Comparison of ENCODE assay signal across 21 cellular contexts in genomic region chr1:244088161-244088560, GRCh38. TPM values are rescaled to one million over a fixed set of nuclear protein-coding genes. Genes with fewer than 3 reads are reported as not detected.
DNase-seq lines count a peak whose midpoint lies in the region; ATAC-seq, FAIRE-seq and TF ChIP-seq lines count a peak whose summit lies in the region.
"Had no signal": no experiment of that assay in that cellular context is flagged by ENCODE, and none has a peak within 500 bp of the region (broad histone marks: within the 10 kb centered on the region; RNA-seq: fewer than 3 reads in every experiment).

No MANE protein-coding gene starts in this region.

- H3K27me3 Mint-ChIP-seq in nephron (ENCODE audit: low read depth) = peaks cover 7% of the 10 kb centered on the region

- WGBS in K562 (ENCODE audit: insufficient coverage, low coverage, missing lambda C conversion rate) = under 1% methylated on average over 6 of the region's 6 CpGs

- no peak for TF ChIP-seq CTCF in K562 (IDR thresholded peaks at IDR 0.05 in 2 of 3, conservative IDR thresholded peaks at IDR 0.05 in 1 of 3; ENCODE audit: insufficient read depth in 2 of 3, low read depth in 1 of 3, low read length in 3 of 3)
- no peak for TF ChIP-seq CTCF in dorsolateral prefrontal cortex (IDR thresholded peaks at IDR 0.05 in 54 of 56, conservative IDR thresholded peaks at IDR 0.05 in 2 of 56; ENCODE audit: low read depth in 1 of 56, partially characterized antibody in 56 of 56)
- TF ChIP-seq CTCF in nephron (IDR thresholded peaks at IDR 0.05; ENCODE audit: unreplicated experiment in 3 of 3) = no peak

- in situ Hi-C loops in K562 (cut with MboI) = no loop called here

- H3K4me1 ChIP-seq in K562 (replicated peaks in 1 of 2; ENCODE audit: control insufficient read depth in 2 of 2, insufficient read depth in 2 of 2, low read length in 2 of 2) = peaks cover 0 to 2% of the 10 kb centered on the region in 2 experiments; a peak in 2 of 5 replicates
- H3K4me1 ChIP-seq: HAP-1 had no signal

- FAIRE-seq in K562 (lab: Jason Lieb, UNC) = no peak
- FAIRE-seq: A204.1, GM12878 had no signal

- H3K36me3 Mint-ChIP-seq in nephron (ENCODE audit: low read depth) = no peaks in the 10 kb centered on the region
- H3K36me3 Mint-ChIP-seq: CD4-positive, CD25-positive, alpha-beta regulatory T cell had no signal

- no peak overlapping the region for H3K27ac ChIP-seq in K562 (ENCODE audit: extremely low read depth, low read depth, low read length)
- peak overlapping the region in 40 of 59 donors; percentile 10 to 82 (median 58) for H3K27ac ChIP-seq in dorsolateral prefrontal cortex
- peak overlapping the region; percentile 54 for H3K27ac ChIP-seq in temporal lobe (ENCODE audit: low read depth, low read length)

- no peaks in the 10 kb centered on the region for H4K20me1 ChIP-seq in K562 (replicated peaks; ENCODE audit: control insufficient read depth, insufficient read depth, low read length)

- TF ChIP-seq EP300 in K562 (IDR thresholded peaks at IDR 0.05; ENCODE audit: low read length) = no peak

- H3K79me2 ChIP-seq in K562 (ENCODE audit: control insufficient read depth, insufficient read depth, low read length) = no peaks in the 10 kb centered on the region

- POLR2A ChIA-PET in K562 (lab: Yijun Ruan, JAX) = interaction anchor here (1.4 kb wide), 1 partner anchor 11 kb away, joined by 3 read pairs; no protein-coding TSS in a partner anchor

- ATAC-seq in K562 (no peak), GM19351 (IDR thresholded peaks at IDR 0.05; ENCODE audit: unreplicated experiment) (no peak)
- ATAC-seq: GM12878 had no signal

- H3K4me3 ChIP-seq in K562 (no peak overlapping the region), dorsolateral prefrontal cortex (no peak overlapping the region)
- H3K4me3 ChIP-seq: GM12878, HAP-1 had no signal

- DNase-seq in K562 (ENCODE audit: extremely low read depth in 1 of 4, low spot score in 3 of 4) (no peak), dorsolateral prefrontal cortex (no peak), hippocampal formation (lab: John Stamatoyannopoulos, UW) (no peak), pons (ENCODE audit: low spot score) (no peak), NCI-H2081 treated with DMSO at 0.1 percent for 48 hours (lab: John Stamatoyannopoulos, UW) (no peak)
- DNase-seq: ACHN; BE2C; CD4-positive, CD25-positive, alpha-beta regulatory T cell; CD8-positive, alpha-beta memory T cell; COR-L47; DMS 273 treated with DMSO at 0.1 percent for 48 hours; DMS53; DND-41; EL; IMR-90 had no signal

- no peaks in the 10 kb centered on the region for H3K36me3 ChIP-seq in K562 (ENCODE audit: control insufficient read depth, insufficient read depth, low read length)
- H3K36me3 ChIP-seq: BE2C, HAP-1 had no signal

- intact Hi-C loops in K562 (cut with micrococcal nuclease) = no loop called here
- intact Hi-C loops in dorsolateral prefrontal cortex (cut with DNase I) = no loop called here

- H3K27me3 ChIP-seq in K562 (ENCODE audit: control insufficient read depth in 2 of 2, insufficient read depth in 2 of 2, low read length in 2 of 2) = peaks cover 17 to 54% of the 10 kb centered on the region in 2 experiments
- H3K27me3 ChIP-seq in dorsolateral prefrontal cortex = peaks cover 0 to 3% (median 0%) of the 10 kb centered on the region in 45 donors
- H3K27me3 ChIP-seq: BE2C had no signal

- no TSS peak for BruUV-seq in K562 (replicated peaks; lab: Mats Ljungman, UMichigan)

- peak overlapping the region in 2 of 3 experiments; percentile 9 to 17 for H3K27ac Mint-ChIP-seq in nephron
- H3K27ac Mint-ChIP-seq: CD4-positive, CD25-positive, alpha-beta regulatory T cell; CD8-positive, alpha-beta memory T cell had no signal

- CTCF ChIA-PET in K562 (lab: Yijun Ruan, JAX; ENCODE audit: low intra/inter-chr PET ratio) = no interaction called here

- H3K9me1 ChIP-seq in K562 (ENCODE audit: control insufficient read depth, insufficient read depth, low read length) = no peaks in the 10 kb centered on the region

- no peak overlapping the region for H3K9ac ChIP-seq in K562 (ENCODE audit: insufficient read depth in 1 of 2, low read depth in 2 of 2, low read length in 2 of 2)

- no peak overlapping the region for H3K4me2 ChIP-seq in K562 (ENCODE audit: insufficient read depth, low read length)

- peaks cover 3% of the 10 kb centered on the region for H3K9me3 Mint-ChIP-seq in nephron

- H3K4me3 Mint-ChIP-seq in nephron = no peak overlapping the region
- H3K4me3 Mint-ChIP-seq: CD4-positive, CD25-positive, alpha-beta regulatory T cell; CD8-positive, alpha-beta memory T cell had no signal

- H2AFZ ChIP-seq in K562 (ENCODE audit: low read depth, low read length) = no peak overlapping the region

- TF ChIP-seq POLR2A in K562 (conservative IDR thresholded peaks at IDR 0.05) = no peak

- H3K4me1 Mint-ChIP-seq in nephron = peaks cover 14% of the 10 kb centered on the region
- H3K4me1 Mint-ChIP-seq: CD8-positive, alpha-beta memory T cell had no signal

- no peaks in the 10 kb centered on the region for H3K9me3 ChIP-seq in K562 (replicated peaks; ENCODE audit: control insufficient read depth, insufficient read depth, low read depth, low read length)
- H3K9me3 ChIP-seq: BE2C, HAP-1 had no signal

- TF ChIP-seq RAD21 in K562 (CRISPR knock-in tag; conservative IDR thresholded peaks at IDR 0.05 in 1 of 2, IDR thresholded peaks at IDR 0.05 in 1 of 2) = no peak

TF ChIP-seq in K562, 482 proteins besides CTCF, POLR2A, EP300 and RAD21:
- TF ChIP-seq CBFA2T2 (conservative IDR thresholded peaks at IDR 0.05) (0 out of 2 replicates have a peak, but pooled peaks have one; percentile 15), TEAD4 (IDR thresholded peaks at IDR 0.05; ENCODE audit: low read length) (peak; percentile 30; the same call in 1 of the 2 replicates), TEAD4 (CRISPR knock-in tag; IDR thresholded peaks at IDR 0.05; ENCODE audit: borderline replicate concordance) (no peak), TAL1 (IDR thresholded peaks at IDR 0.05) (peak; percentile 30; the same call in 1 of the 2 replicates), ZNF217 (CRISPR knock-in tag; IDR thresholded peaks at IDR 0.05) (no peak), CBFA2T3 (IDR thresholded peaks at IDR 0.05) (peak; percentile 45)

RNA-seq across cellular contexts. Expression of gene ZBTB18, which starts 37.1 kb away (rescaled TPM):
- total RNA-seq in K562 (2011; cell fraction: chromatin; rRNA removed; ENCODE audit: low replicate concordance) = 4.1 and 7.6 TPM in 2 replicates
- 3.3 and 4.6 TPM in 2 replicates for total RNA-seq in K562 (2011; cell fraction: nucleolus; rRNA removed)
- 4.4 and 4.8 TPM in 2 replicates for total RNA-seq in K562 (2011; cell fraction: nucleoplasm; rRNA removed)
- 1.4 and 1.5 TPM in 2 replicates for total RNA-seq in K562 (2014; rRNA removed)
- 1.6 and 2.0 TPM in 2 replicates for total RNA-seq in K562 (2014; rRNA removed; fragmentation: Illumina TruSeq; extraction: Trizol)
- 1.6 and 1.7 TPM in 2 replicates for total RNA-seq in K562 (2015; rRNA removed; fragmentation: Illumina TruSeq; extraction: Trizol)
- total RNA-seq in K562 (2021) = 2.1 and 2.2 TPM in 2 replicates
- 2.6 TPM in 2 replicates for polyA plus RNA-seq in K562 (2011; rRNA removed)
- polyA plus RNA-seq in K562 (2011; cell fraction: cytosol; rRNA removed) = 1.6 and 1.8 TPM in 2 replicates
- 6.9 and 7.8 TPM in 2 replicates for polyA plus RNA-seq in K562 (2011; cell fraction: nucleus; rRNA removed)
- polyA plus RNA-seq in K562 (2012) = 1.3 and 1.4 TPM in 2 replicates
- 1.6 TPM in 2 replicates for polyA plus RNA-seq in K562 (2014; fragmentation: Illumina TruSeq; extraction: Trizol)
- polyA plus RNA-seq in K562 (2014; fragmentation: Nextera tagmentation; extraction: Ambion mirVana) = under 1 TPM; 0.13 to 0.24 TPM
- polyA plus RNA-seq in K562 (2014; rRNA removed) = 1.7 and 1.8 TPM in 2 replicates
- 3.7 and 4.1 TPM in 2 replicates for polyA minus RNA-seq in K562 (2011; rRNA and poly(A)+ RNA removed)
- 1.7 and 2.6 TPM in 2 replicates for polyA minus RNA-seq in K562 (2011; cell fraction: cytosol; rRNA and poly(A)+ RNA removed)
- polyA minus RNA-seq in K562 (2011; cell fraction: nucleus; rRNA and poly(A)+ RNA removed) = 2.6 and 4.3 TPM in 2 replicates
- 100 to 1,000 TPM in 64 of 120 experiments, 10 to 100 TPM in 56; 44.0 to 166 (median 102) TPM for total RNA-seq in dorsolateral prefrontal cortex
- 364 TPM for total RNA-seq in temporal lobe

Comparison
In these comparisons a context has a peak if more than half of its experiments do, and no peak if none do; other contexts are left out.
1. RNA of gene ZBTB18, which starts 37.1 kb away (total RNA-seq): 364 TPM in temporal lobe (single experiment) and 44.0 to 166 TPM in dorsolateral prefrontal cortex; 1.4 to 7.6 TPM in K562; every median in the first group is over 4 times any median in the second.